ENCODE assay signal across 24 cellular contexts in the genomic region with DNA sequence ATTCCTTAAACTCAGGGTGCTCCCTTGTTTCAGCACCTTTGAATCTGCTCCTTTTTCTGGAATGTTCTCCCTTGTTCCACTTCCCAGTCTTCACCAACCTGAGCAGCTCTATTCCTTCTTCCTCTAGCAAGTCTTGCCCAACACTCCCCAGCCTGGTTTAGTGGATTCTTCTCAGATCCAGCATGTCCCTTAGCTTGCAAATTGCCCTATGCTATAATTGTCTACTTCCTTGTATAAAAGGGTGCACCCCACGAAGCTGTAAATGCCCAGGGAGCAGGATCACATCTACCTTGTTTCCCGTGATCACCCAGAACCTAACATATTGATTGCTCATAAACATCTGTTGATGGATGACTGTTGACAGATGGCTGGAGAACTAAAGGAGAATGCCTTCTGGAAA.
DNase-seq lines count a peak whose midpoint lies in the region; ATAC-seq and TF ChIP-seq lines count a peak whose summit lies in the region.
"Had no signal": no experiment of that assay in that cellular context is flagged by ENCODE, and none has a peak within 500 bp of the region (broad histone marks: within the 10 kb centered on the region; RNA-seq: fewer than 3 reads in every experiment).

No MANE protein-coding gene starts in this region.

- H3K27me3 ChIP-seq in colonic mucosa, result no peaks in the 10 kb centered on the region
- no peaks in the 10 kb centered on the region for H3K27me3 ChIP-seq in parathyroid adenoma (ENCODE audit: control insufficient read depth, insufficient read depth, low read length)
- H3K27me3 ChIP-seq in aorta (ENCODE audit: control insufficient read depth in 1 of 2, insufficient read depth in 2 of 2, low read length in 1 of 2), result no peaks in the 10 kb centered on the region
- H3K27me3 ChIP-seq: Peyer's patch, SJSA1 had no signal

- peak overlapping the region; percentile 29 for H3K4me2 ChIP-seq in parathyroid adenoma (ENCODE audit: low read length)
- H3K4me2 ChIP-seq: A549, GM23338 had no signal

- CTCF ChIA-PET in activated CD8-positive, alpha-beta memory T cell treated with anti-CD3 and anti-CD28 coated beads, Interleukin-2, amount 10 ng/mL, durations not matched to agents 7 days and 5 days (lab: Charles Lee), result no interaction called here

- TF ChIP-seq CTCF in colonic mucosa (IDR thresholded peaks at IDR 0.05) (no peak), parathyroid adenoma (IDR thresholded peaks at IDR 0.05) (no peak)

- no peak for ATAC-seq in activated CD8-positive, alpha-beta memory T cell treated with anti-CD3 and anti-CD28 coated beads, Interleukin-2, amount 10 ng/mL, durations not matched to agents 7 days and 5 days
- ATAC-seq in aorta (ENCODE audit: low FRiP score), result no peak
- ATAC-seq: A549, GM23338, HepG2 had no signal

- H3K27ac ChIP-seq in colonic mucosa (peak overlapping the region; percentile 45), parathyroid adenoma (no peak overlapping the region), aorta (ENCODE audit: low read depth in 1 of 2, low read length in 2 of 2) (no peak overlapping the region)
- H3K27ac ChIP-seq: A549, HL-60, Peyer's patch, SJSA1 had no signal

- H3K4me3 Mint-ChIP-seq in activated CD8-positive, alpha-beta memory T cell treated with anti-CD3 and anti-CD28 coated beads, Interleukin-2, amount 10 ng/mL, durations not matched to agents 7 days and 5 days, result no peak overlapping the region
- H3K4me3 Mint-ChIP-seq: B cell, CD14-positive monocyte, GM23338 had no signal

- no peaks in the 10 kb centered on the region for H3K9me3 Mint-ChIP-seq in activated CD8-positive, alpha-beta memory T cell treated with anti-CD3 and anti-CD28 coated beads, Interleukin-2, amount 10 ng/mL, durations not matched to agents 7 days and 5 days (ENCODE audit: low read depth)
- H3K9me3 Mint-ChIP-seq: CD14-positive monocyte had no signal

- no peak overlapping the region for H2AFZ ChIP-seq in parathyroid adenoma
- H2AFZ ChIP-seq: GM23338 had no signal

- H3K36me3 Mint-ChIP-seq in activated CD8-positive, alpha-beta memory T cell treated with anti-CD3 and anti-CD28 coated beads, Interleukin-2, amount 10 ng/mL, durations not matched to agents 7 days and 5 days, result no peaks in the 10 kb centered on the region
- H3K36me3 Mint-ChIP-seq: CD14-positive monocyte had no signal

- WGBS in aorta, 2 donors, result 49 to 93% methylated on average over 2 of the region's 2 CpGs

- peak; percentile 16 for DNase-seq in activated CD8-positive, alpha-beta memory T cell treated with anti-CD3 and anti-CD28 coated beads, Interleukin-2, amount 10 ng/mL, durations not matched to agents 7 days and 5 days
- DNase-seq in activated CD8-positive, alpha-beta memory T cell treated with anti-CD3 and anti-CD28 coated beads, Interleukin-2, amount 50 U/mL, for 4 hours, result no peak
- DNase-seq in colonic mucosa (no peak), RPMI8226 (no peak), aorta (no peak)
- no peak for DNase-seq in stimulated activated CD4-positive, alpha-beta T cell treated with anti-CD3 and anti-CD28 coated beads, Interleukin-4, amount 100 ng/mL, for 1 hour
- DNase-seq: DMS79 treated with DMSO at 0.1 percent for 48 hours, HCEC 1CT, KG1, NCI-H1092, NCI-H1436 treated with DMSO at 0.1 percent for 48 hours, NCI-H2029 treated with DMSO at 0.1 percent for 48 hours, NCI-H446, NCI-H748 treated with DMSO at 0.1 percent for 48 hours, Peyer's patch, T-helper 1 cell had no signal

- peaks cover under 1% of the 10 kb centered on the region for H3K4me1 Mint-ChIP-seq in activated CD8-positive, alpha-beta memory T cell treated with anti-CD3 and anti-CD28 coated beads, Interleukin-2, amount 10 ng/mL, durations not matched to agents 7 days and 5 days
- H3K4me1 Mint-ChIP-seq: B cell, CD14-positive monocyte had no signal

- H3K36me3 ChIP-seq in colonic mucosa, result no peaks in the 10 kb centered on the region
- no peaks in the 10 kb centered on the region for H3K36me3 ChIP-seq in parathyroid adenoma (ENCODE audit: control insufficient read depth, insufficient read depth, low read length)
- H3K36me3 ChIP-seq in aorta (ENCODE audit: control insufficient read depth in 1 of 2, insufficient read depth in 2 of 2, low read length in 1 of 2), result no peaks in the 10 kb centered on the region
- H3K36me3 ChIP-seq: Peyer's patch, SJSA1 had no signal

- H3K9ac ChIP-seq in colonic mucosa (ENCODE audit: low read depth in 2 of 2, low read length in 2 of 2), result no peak overlapping the region
- no peak overlapping the region for H3K9ac ChIP-seq in parathyroid adenoma

- no peaks in the 10 kb centered on the region for H3K9me3 ChIP-seq in colonic mucosa
- H3K9me3 ChIP-seq in parathyroid adenoma (ENCODE audit: control insufficient read depth, low read length), result no peaks in the 10 kb centered on the region
- H3K9me3 ChIP-seq in aorta (ENCODE audit: control insufficient read depth, low read length), result no peaks in the 10 kb centered on the region
- H3K9me3 ChIP-seq: A549, Peyer's patch, SJSA1 had no signal

- intact Hi-C loops in colonic mucosa (cut with DNase I), result no loop called here
- intact Hi-C loops in aorta (cut with DNase I), result no loop called here

- no peak overlapping the region for H3K27ac Mint-ChIP-seq in activated CD8-positive, alpha-beta memory T cell treated with anti-CD3 and anti-CD28 coated beads, Interleukin-2, amount 10 ng/mL, durations not matched to agents 7 days and 5 days
- H3K27ac Mint-ChIP-seq: B cell, CD14-positive monocyte, GM23338 had no signal

- peaks cover 25% of the 10 kb centered on the region for H3K27me3 Mint-ChIP-seq in activated CD8-positive, alpha-beta memory T cell treated with anti-CD3 and anti-CD28 coated beads, Interleukin-2, amount 10 ng/mL, durations not matched to agents 7 days and 5 days

- H3K4me3 ChIP-seq in colonic mucosa (no peak overlapping the region), parathyroid adenoma (ENCODE audit: low read depth, low read length) (no peak overlapping the region), aorta (ENCODE audit: low read length in 2 of 2) (no peak overlapping the region)
- H3K4me3 ChIP-seq: A549, GM23338, Peyer's patch, SJSA1 had no signal

- H3K4me1 ChIP-seq in colonic mucosa, result no peaks in the 10 kb centered on the region
- H3K4me1 ChIP-seq in parathyroid adenoma, result peaks cover 24% of the 10 kb centered on the region
- no peaks in the 10 kb centered on the region for H3K4me1 ChIP-seq in aorta (ENCODE audit: control insufficient read depth in 1 of 2, insufficient read depth in 2 of 2, low read length in 2 of 2)
- H3K4me1 ChIP-seq: A549 had no signal

- H3K79me2 ChIP-seq in parathyroid adenoma, result peaks cover 14% of the 10 kb centered on the region
